In genomic region chr19:2967972-2968371, GRCh38 we compare ENCODE assay signal across 16 cellular contexts. TPM values are rescaled to one million over a fixed set of nuclear protein-coding genes. Genes with fewer than 3 reads are reported as not detected.
A peak's percentile ranks its signal among the peaks of the same experiment; 100 is the strongest.
DNase-seq lines count a peak whose midpoint lies in the region; ATAC-seq and TF ChIP-seq lines count a peak whose summit lies in the region.
"Had no signal": no experiment of that assay in that cellular context is flagged by ENCODE, and none has a peak within 500 bp of the region (broad histone marks: within the 10 kb centered on the region; RNA-seq: fewer than 3 reads in every experiment).

No MANE protein-coding gene starts in this region.

- TF ChIP-seq POLR2A in heart left ventricle (IDR thresholded peaks at IDR 0.05): no peak
- no peak for TF ChIP-seq POLR2A in stomach (IDR thresholded peaks at IDR 0.05)

- H2AFZ ChIP-seq in trophoblast cell (ENCODE audit: insufficient read depth, low read length, poor library complexity) (no peak overlapping the region), Karpas-422 (ENCODE audit: low read length) (no peak overlapping the region)

- TF ChIP-seq CTCF in left ventricle myocardium inferior (IDR thresholded peaks at IDR 0.05; ENCODE audit: borderline replicate concordance) (no peak), heart left ventricle (IDR thresholded peaks at IDR 0.05) (no peak), VCaP (conservative IDR thresholded peaks at IDR 0.05) (no peak), stomach (IDR thresholded peaks at IDR 0.05) (no peak), colonic mucosa (IDR thresholded peaks at IDR 0.05) (no peak)

- no peak overlapping the region for H3K18ac ChIP-seq in trophoblast cell (ENCODE audit: low read length)

- intact Hi-C loops in left ventricle myocardium inferior (cut with micrococcal nuclease) (no loop called here), heart left ventricle (cut with DNase I) (loop anchor here in 2 of 10 donors (5.0 to 10.0 kb wide), 2 partner anchors 59 to 107 kb away; partner anchors contain the start of gene TLE2 (in 1 of the 2)), stomach (cut with DNase I; ENCODE audit: low total_unique reads) (no loop called here), colonic mucosa (cut with DNase I) (no loop called here)

- H3K27me3 ChIP-seq in left ventricle myocardium inferior (ENCODE audit: low read depth) (no peaks in the 10 kb centered on the region), heart left ventricle (no peaks in the 10 kb centered on the region), trophoblast cell (ENCODE audit: insufficient read depth, low read length) (no peaks in the 10 kb centered on the region), stomach (no peaks in the 10 kb centered on the region), Karpas-422 (ENCODE audit: low read length) (no peaks in the 10 kb centered on the region), colonic mucosa (no peaks in the 10 kb centered on the region)

- WGBS in heart left ventricle, 4 donors: 79 to 90% (median 87%) methylated on average over 8 of the region's 8 CpGs
- no CpG with 5 or more reads among the region's 8 CpGs for WGBS in trophoblast cell (ENCODE audit: extremely low coverage, insufficient coverage, insufficient read length)
- WGBS in stomach, 5 donors: 78 to 88% (median 86%) methylated on average over 8 of the region's 8 CpGs

- H3K4me3 ChIP-seq in left ventricle myocardium inferior (no peak overlapping the region), heart left ventricle (no peak overlapping the region), trophoblast cell (ENCODE audit: low read depth, low read length) (no peak overlapping the region), stomach (no peak overlapping the region), Karpas-422 (ENCODE audit: low read length) (no peak overlapping the region), colonic mucosa (no peak overlapping the region)

- H3K4me1 ChIP-seq in left ventricle myocardium inferior: peaks cover 52% of the 10 kb centered on the region
- peaks cover 0 to 50% (median 38%) of the 10 kb centered on the region in 12 donors for H3K4me1 ChIP-seq in heart left ventricle
- H3K4me1 ChIP-seq in trophoblast cell (ENCODE audit: control insufficient read depth in 1 of 2, insufficient read depth in 2 of 2, low read length in 2 of 2): peaks cover 10 to 14% of the 10 kb centered on the region in 2 experiments
- peaks cover 15 to 35% (median 24%) of the 10 kb centered on the region in 4 donors for H3K4me1 ChIP-seq in stomach
- H3K4me1 ChIP-seq in Karpas-422 (ENCODE audit: low read length): no peaks in the 10 kb centered on the region
- H3K4me1 ChIP-seq in colonic mucosa: no peaks in the 10 kb centered on the region

- peak overlapping the region; percentile 95 for H3K27ac ChIP-seq in left ventricle myocardium inferior (replicated peaks)
- peak overlapping the region in 2 of 12 donors; percentile 39 to 73 for H3K27ac ChIP-seq in heart left ventricle
- peak overlapping the region; percentile 67 for H3K27ac ChIP-seq in VCaP
- no peak overlapping the region for H3K27ac ChIP-seq in trophoblast cell (ENCODE audit: low read depth, low read length)
- no peak overlapping the region for H3K27ac ChIP-seq in stomach
- H3K27ac ChIP-seq in Karpas-422 (ENCODE audit: low read length): no peak overlapping the region
- no peak overlapping the region for H3K27ac ChIP-seq in colonic mucosa
- H3K27ac ChIP-seq: RWPE1 had no signal

- H3K79me1 ChIP-seq in trophoblast cell (ENCODE audit: low read length): peaks cover 13% of the 10 kb centered on the region

- no peaks in the 10 kb centered on the region for H4K20me1 ChIP-seq in Karpas-422 (ENCODE audit: insufficient read depth, low read depth, low read length)

- no peak overlapping the region for H3K9ac ChIP-seq in trophoblast cell (ENCODE audit: low read length)
- H3K9ac ChIP-seq in Karpas-422 (ENCODE audit: low read length): no peak overlapping the region
- H3K9ac ChIP-seq in colonic mucosa (ENCODE audit: low read depth in 2 of 2, low read length in 2 of 2): no peak overlapping the region

- H3K9me2 ChIP-seq in Karpas-422 (replicated peaks; ENCODE audit: insufficient read depth, low read length): no peaks in the 10 kb centered on the region

- H2BK5ac ChIP-seq in trophoblast cell (ENCODE audit: low read depth, low read length, poor library complexity): no peak overlapping the region

- H4K91ac ChIP-seq in trophoblast cell (ENCODE audit: low read depth, low read length): no peak overlapping the region

- no peak overlapping the region for H4K8ac ChIP-seq in trophoblast cell (ENCODE audit: low read depth, low read length)

- ATAC-seq in heart left ventricle: no peak
- ATAC-seq: Panc1 had no signal

- H3K79me2 ChIP-seq in trophoblast cell (ENCODE audit: control insufficient read depth, insufficient read depth, low read length, poor library complexity): no peaks in the 10 kb centered on the region
- no peaks in the 10 kb centered on the region for H3K79me2 ChIP-seq in Karpas-422 (ENCODE audit: low read length)

- no peak overlapping the region for H3K4me2 ChIP-seq in trophoblast cell (ENCODE audit: low read length)
- no peak overlapping the region for H3K4me2 ChIP-seq in Karpas-422 (ENCODE audit: low read depth, low read length, poor library complexity, severe bottlenecking)

- no peak overlapping the region for H3K23ac ChIP-seq in trophoblast cell (ENCODE audit: low read length)

- peak overlapping the region; percentile 33 for H2BK120ac ChIP-seq in trophoblast cell (ENCODE audit: insufficient read depth, low read length, poor library complexity)

- H2BK12ac ChIP-seq in trophoblast cell (ENCODE audit: low read length): no peak overlapping the region

- no peak overlapping the region for H4K12ac ChIP-seq in trophoblast cell (ENCODE audit: low read depth, low read length)

- H3K9me3 ChIP-seq in left ventricle myocardium inferior (replicated peaks): no peaks in the 10 kb centered on the region
- no peaks in the 10 kb centered on the region for H3K9me3 ChIP-seq in heart left ventricle
- no peaks in the 10 kb centered on the region for H3K9me3 ChIP-seq in trophoblast cell (ENCODE audit: insufficient read depth, low read depth, low read length)
- H3K9me3 ChIP-seq in stomach: no peaks in the 10 kb centered on the region
- H3K9me3 ChIP-seq in Karpas-422 (ENCODE audit: low read length): no peaks in the 10 kb centered on the region
- no peaks in the 10 kb centered on the region for H3K9me3 ChIP-seq in colonic mucosa

- H3K36me3 ChIP-seq in left ventricle myocardium inferior: no peaks in the 10 kb centered on the region
- H3K36me3 ChIP-seq in heart left ventricle: no peaks in the 10 kb centered on the region
- H3K36me3 ChIP-seq in trophoblast cell (ENCODE audit: control insufficient read depth in 1 of 2, insufficient read depth in 2 of 2, low read length in 2 of 2): no peaks in the 10 kb centered on the region
- no peaks in the 10 kb centered on the region for H3K36me3 ChIP-seq in stomach
- no peaks in the 10 kb centered on the region for H3K36me3 ChIP-seq in Karpas-422 (ENCODE audit: insufficient read depth, low read length)
- no peaks in the 10 kb centered on the region for H3K36me3 ChIP-seq in colonic mucosa

- H3K14ac ChIP-seq in trophoblast cell (ENCODE audit: low read length): no peak overlapping the region

- H3K4ac ChIP-seq in trophoblast cell (ENCODE audit: low read depth, low read length): no peak overlapping the region

- no peak for TF ChIP-seq EP300 in stomach (IDR thresholded peaks at IDR 0.05)

- DNase-seq in left ventricle myocardium inferior (no peak), heart left ventricle (no peak), trophoblast cell (peak in 1 of 2 donors; percentile 56), stomach (no peak), Karpas-422 (no peak), colonic mucosa (no peak)
- DNase-seq: Calu3; CD8-positive, alpha-beta memory T cell; DND-41; MV-4-11; NCI-H1436 treated with DMSO at 0.1 percent for 48 hours; NCI-H187 treated with DMSO at 0.1 percent for 48 hours; NCI-H2107 had no signal

- no peak overlapping the region for H2AK5ac ChIP-seq in trophoblast cell (ENCODE audit: low read length)

RNA-seq across cellular contexts. Expression of gene TLE6, which starts 9.4 kb away (rescaled TPM):
- total RNA-seq in left ventricle myocardium inferior: 1.3 TPM
- 1 to 10 TPM in 2 of 9 donors, under 1 TPM in 6, not detected in 1; 0.21 to 1.3 (median 0.57) TPM for total RNA-seq in heart left ventricle
- 1 to 10 TPM; 1.3 to 1.4 TPM for polyA plus RNA-seq in heart left ventricle
- polyA plus RNA-seq in trophoblast cell (2013): 0.21 and 0.58 TPM in 2 replicates
- 1 to 10 TPM in 2 of 5 donors, under 1 TPM in 2, not detected in 1; 0.73 to 7.0 (median 1.8) TPM for total RNA-seq in stomach
- polyA plus RNA-seq in stomach: 1 to 10 TPM in 2 of 3 donors, under 1 TPM in 1; 0.31 to 3.4 (median 2.7) TPM
- total RNA-seq in Karpas-422 (2014; rRNA removed; shearing (Covaris generic); ENCODE audit: low replicate concordance): 3.4 and 5.0 TPM in 2 replicates
- total RNA-seq in colonic mucosa: 1 to 10 TPM; 2.9 to 3.8 TPM
- polyA plus RNA-seq: CD8-positive, alpha-beta memory T cell had no signal

RNA-seq across cellular contexts. Expression of gene ZNF77, which starts 23.2 kb away (rescaled TPM):
- 1.6 TPM for total RNA-seq in left ventricle myocardium inferior
- total RNA-seq in heart left ventricle: 1 to 10 TPM; 1.8 to 3.2 (median 2.3) TPM
- polyA plus RNA-seq in heart left ventricle: 1 to 10 TPM; 1.7 to 2.5 TPM
- 2.9 TPM in 2 replicates for polyA plus RNA-seq in trophoblast cell (2013)
- 10 to 100 TPM in 2 of 5 donors, 1 to 10 TPM in 2, under 1 TPM in 1; 0.29 to 65.3 (median 6.5) TPM for total RNA-seq in stomach
- 1 to 10 TPM; 2.0 to 2.4 (median 2.3) TPM for polyA plus RNA-seq in stomach
- not detected in 2 replicates for total RNA-seq in Karpas-422 (2014; rRNA removed; shearing (Covaris generic); ENCODE audit: low replicate concordance)
- total RNA-seq in colonic mucosa: 1 to 10 TPM; 3.1 to 3.3 TPM

Comparison
In these comparisons a context has a peak if more than half of its experiments do, and no peak if none do; other contexts are left out.
1. H3K27ac ChIP-seq: peak in left ventricle myocardium inferior (single experiment) and VCaP (single experiment); none in trophoblast cell (single experiment), stomach (0 of 5), Karpas-422 (single experiment) and colonic mucosa (single experiment).